ENCODE assay signal across 9 cellular contexts in the genomic region with DNA sequence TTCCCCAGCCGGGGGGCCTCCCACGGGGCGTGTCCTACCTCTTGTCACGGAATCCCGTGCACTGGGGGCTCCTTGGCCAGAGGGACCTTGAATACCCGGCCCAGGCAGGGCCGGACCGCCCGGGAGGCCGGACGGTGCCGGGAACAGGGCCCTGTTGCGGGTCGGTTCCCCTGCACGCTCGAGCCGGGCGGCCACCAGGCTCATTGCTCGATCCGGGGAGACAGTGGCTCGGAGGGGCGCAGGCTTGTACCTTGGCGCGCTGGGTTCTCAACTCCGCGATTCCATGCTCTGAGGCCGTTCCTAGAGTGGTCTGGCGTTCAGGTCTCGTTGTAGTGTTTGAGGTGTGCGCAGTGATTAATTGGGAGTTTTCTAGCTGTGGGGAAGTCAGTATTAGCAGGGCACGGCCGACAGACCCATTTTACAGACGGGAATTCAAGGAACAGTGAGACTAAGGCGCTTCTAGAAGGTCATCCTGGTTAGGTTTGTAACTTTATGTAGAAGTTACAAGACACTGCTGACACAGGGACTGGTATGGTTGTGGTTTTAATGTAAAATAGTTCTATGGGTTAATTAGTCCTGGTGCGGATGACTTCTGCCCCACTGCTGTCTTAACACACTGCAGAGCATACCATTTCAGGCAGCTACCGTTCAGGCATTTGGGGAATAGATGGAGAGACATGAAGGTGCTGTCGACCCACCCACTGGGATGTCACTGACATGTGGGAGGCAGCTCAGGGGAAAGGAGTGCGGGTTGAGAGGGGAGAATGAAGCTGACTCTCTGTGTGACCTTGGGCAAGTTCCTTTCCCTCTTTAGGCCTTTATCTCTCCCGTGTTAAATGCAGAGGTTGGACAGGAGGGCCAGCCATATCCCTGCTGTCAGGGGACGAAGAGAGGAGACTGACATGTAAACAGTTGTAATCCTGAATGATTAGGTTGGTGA. TPM values are rescaled to one million over a fixed set of nuclear protein-coding genes. Genes with fewer than 3 reads are reported as not detected.
A peak's percentile ranks its signal among the peaks of the same experiment; 100 is the strongest.
DNase-seq lines count a peak whose midpoint lies in the region; ATAC-seq and TF ChIP-seq lines count a peak whose summit lies in the region.
"Had no signal": no experiment of that assay in that cellular context is flagged by ENCODE, and none has a peak within 500 bp of the region (broad histone marks: within the 10 kb centered on the region; RNA-seq: fewer than 3 reads in every experiment).

No MANE protein-coding gene starts in this region.

- H3K9ac ChIP-seq in Karpas-422 (ENCODE audit: low read length), result peak overlapping the region; percentile 99

- no peak overlapping the region for H2AFZ ChIP-seq in Karpas-422 (ENCODE audit: low read length)

- peak; percentile 7 for DNase-seq in activated naive CD4-positive, alpha-beta T cell treated with Interleukin-2 at 50 U/mL for 16 hours
- DNase-seq in activated naive CD4-positive, alpha-beta T cell treated with anti-CD3 and anti-CD28 coated beads, Interleukin-2, amount 50 U/mL, for 16 hours, result no peak
- DNase-seq in Karpas-422 (peak; percentile 65), cardiac fibroblast (ENCODE audit: low read depth in 2 of 2) (peak in 1 of 2 donors; percentile 1), lung (ENCODE audit: low spot score) (no peak), type B pancreatic cell (ENCODE audit: extremely low spot score, unreplicated experiment) (no peak), CD1c-positive myeloid dendritic cell (ENCODE audit: extremely low spot score) (no peak), NCI-H128 (lab: John Stamatoyannopoulos, UW; ENCODE audit: unreplicated experiment) (no peak)

- H3K36me3 Mint-ChIP-seq in type B pancreatic cell, result peaks cover 3% of the 10 kb centered on the region

- TF ChIP-seq CTCF in cardiac fibroblast (IDR thresholded peaks at IDR 0.05; ENCODE audit: low read depth, low read length) (no peak), lung (IDR thresholded peaks at IDR 0.05; ENCODE audit: control extremely low read depth, extremely low read depth) (no peak), type B pancreatic cell (conservative IDR thresholded peaks at IDR 0.05) (no peak)

- peaks cover 39% of the 10 kb centered on the region for H4K20me1 ChIP-seq in Karpas-422 (ENCODE audit: insufficient read depth, low read depth, low read length)

- peak; percentile 7 for ATAC-seq in lung (ENCODE audit: insufficient read depth, low FRiP score)

- H3K27ac Mint-ChIP-seq in type B pancreatic cell, result peak overlapping the region; percentile 90

- WGBS in lung, 2 donors, result 3 to 5% methylated on average over 37 to 40 of the region's 40 CpGs

- peaks cover 67% of the 10 kb centered on the region for H3K79me2 ChIP-seq in Karpas-422 (ENCODE audit: low read length)

- H3K27ac ChIP-seq in Karpas-422 (ENCODE audit: low read length) (peak overlapping the region; percentile 28; the same call in 1 of the 2 replicates), lung (ENCODE audit: low read depth in 1 of 2, low read length in 1 of 2) (peak overlapping the region; percentile 69 to 82)

- peaks cover 26% of the 10 kb centered on the region for H3K4me1 Mint-ChIP-seq in type B pancreatic cell (ENCODE audit: unreplicated experiment)

- H3K4me3 Mint-ChIP-seq in type B pancreatic cell, result peak overlapping the region; percentile 97

- H3K9me2 ChIP-seq in Karpas-422 (replicated peaks; ENCODE audit: insufficient read depth, low read length), result no peaks in the 10 kb centered on the region

- no peaks in the 10 kb centered on the region for H3K27me3 Mint-ChIP-seq in type B pancreatic cell

- H3K27me3 ChIP-seq in Karpas-422 (ENCODE audit: low read length) (no peaks in the 10 kb centered on the region), lung (ENCODE audit: control insufficient read depth, insufficient read depth) (no peaks in the 10 kb centered on the region)

- no peaks in the 10 kb centered on the region for H3K9me3 Mint-ChIP-seq in type B pancreatic cell

- H3K9me3 ChIP-seq in Karpas-422 (ENCODE audit: low read length) (no peaks in the 10 kb centered on the region), lung (ENCODE audit: control insufficient read depth in 2 of 2, insufficient read depth in 1 of 2, low read length in 1 of 2) (no peaks in the 10 kb centered on the region)

- peak overlapping the region; percentile 95 for H3K4me2 ChIP-seq in Karpas-422 (ENCODE audit: low read depth, low read length, poor library complexity, severe bottlenecking)

- no peaks in the 10 kb centered on the region for H3K36me3 ChIP-seq in Karpas-422 (ENCODE audit: insufficient read depth, low read length)
- H3K36me3 ChIP-seq in lung (ENCODE audit: control insufficient read depth in 2 of 2, insufficient read depth in 2 of 2, low read length in 2 of 2), result peaks cover 0 to 3% of the 10 kb centered on the region in 2 donors

- H3K4me1 ChIP-seq in Karpas-422 (ENCODE audit: low read length) (peaks cover 56% of the 10 kb centered on the region), lung (ENCODE audit: control insufficient read depth in 2 of 2, insufficient read depth in 2 of 2, low read length in 2 of 2) (peaks cover 0 to 12% of the 10 kb centered on the region in 2 donors)

- H3K4me3 ChIP-seq in Karpas-422 (ENCODE audit: low read length), result peak overlapping the region; percentile 100
- H3K4me3 ChIP-seq in cardiac fibroblast (replicated peaks in 1 of 2; ENCODE audit: low read depth in 2 of 2, low read length in 2 of 2), result peak overlapping the region; percentile 93 to 98
- peak overlapping the region; percentile 100 for H3K4me3 ChIP-seq in lung

RNA-seq across cellular contexts. Expression of gene CLPTM1, which starts 0.6 kb away (rescaled TPM):
- 19.7 and 39.2 TPM in 2 replicates for total RNA-seq in Karpas-422 (2014; rRNA removed; shearing (Covaris generic); ENCODE audit: low replicate concordance)
- total RNA-seq in lung, result 100 to 1,000 TPM in 1 of 2 donors, 10 to 100 TPM in 1; 35.9 to 130 TPM
- polyA plus RNA-seq in lung, result 10 to 100 TPM; 82.5 to 88.0 TPM
- total RNA-seq in type B pancreatic cell (ENCODE audit: low replicate concordance), result 102 and 104 TPM in 2 replicates

RNA-seq across cellular contexts. Expression of gene APOC2, which starts 9.9 kb away (rescaled TPM):
- total RNA-seq in Karpas-422 (2014; rRNA removed; shearing (Covaris generic); ENCODE audit: low replicate concordance), result not detected in 2 replicates
- 1 to 10 TPM; 1.8 to 8.0 TPM for total RNA-seq in lung
- polyA plus RNA-seq in lung, result 10 to 100 TPM; 12.2 to 21.5 TPM
- 0.98 TPM in 1 of 2 replicates, not detected in the other for total RNA-seq in type B pancreatic cell (ENCODE audit: low replicate concordance)
- total RNA-seq: dermis microvascular lymphatic vessel endothelial cell had no signal

RNA-seq across cellular contexts. Expression of gene APOC4, which starts 13.7 kb away (rescaled TPM):
- total RNA-seq in Karpas-422 (2014; rRNA removed; shearing (Covaris generic); ENCODE audit: low replicate concordance), result not detected in 2 replicates
- total RNA-seq in lung (not detected), type B pancreatic cell (ENCODE audit: low replicate concordance) (not detected in 2 replicates)
- polyA plus RNA-seq in lung, result under 1 TPM in 1 of 2 donors, not detected in 1; 0.98 TPM
- total RNA-seq: dermis microvascular lymphatic vessel endothelial cell had no signal

RNA-seq across cellular contexts. Expression of gene APOC1, which starts 41.4 kb away (rescaled TPM):
- not detected in 2 replicates for total RNA-seq in Karpas-422 (2014; rRNA removed; shearing (Covaris generic); ENCODE audit: low replicate concordance)
- total RNA-seq in lung (100 to 1,000 TPM in 1 of 2 donors, 10 to 100 TPM in 1; 14.0 to 282 TPM), type B pancreatic cell (ENCODE audit: low replicate concordance) (76.3 and 145 TPM in 2 replicates)
- polyA plus RNA-seq in lung, result 1,000 to 10,000 TPM in 1 of 2 donors, 100 to 1,000 TPM in 1; 153 to 1,030 TPM

RNA-seq across cellular contexts. Expression of gene RELB, which starts 45.5 kb away (rescaled TPM):
- 0.63 and 1.3 TPM in 2 replicates for total RNA-seq in Karpas-422 (2014; rRNA removed; shearing (Covaris generic); ENCODE audit: low replicate concordance)
- 10 to 100 TPM; 15.8 to 23.8 TPM for total RNA-seq in lung
- 10 to 100 TPM in 1 of 2 donors, 1 to 10 TPM in 1; 9.4 to 65.9 TPM for polyA plus RNA-seq in lung
- 6.9 and 8.4 TPM in 2 replicates for total RNA-seq in type B pancreatic cell (ENCODE audit: low replicate concordance)

Comparison
In these comparisons a context has a peak if more than half of its experiments do, and no peak if none do; other contexts are left out.
1. DNase-seq: peak in activated naive CD4-positive, alpha-beta T cell treated with Interleukin-2 at 50 U/mL for 16 hours (single experiment) and Karpas-422 (single experiment); none in activated naive CD4-positive, alpha-beta T cell treated with anti-CD3 and anti-CD28 coated beads, Interleukin-2, amount 50 U/mL, for 16 hours (single experiment), lung (single experiment), type B pancreatic cell (single experiment), CD1c-positive myeloid dendritic cell (single experiment) and NCI-H128 (single experiment).
2. Peak in every context shown above with its lines, with median percentiles within 50 percentile points of each other: H3K4me3 ChIP-seq.